ENCODE assay signal across 18 cellular contexts in the genomic region with DNA sequence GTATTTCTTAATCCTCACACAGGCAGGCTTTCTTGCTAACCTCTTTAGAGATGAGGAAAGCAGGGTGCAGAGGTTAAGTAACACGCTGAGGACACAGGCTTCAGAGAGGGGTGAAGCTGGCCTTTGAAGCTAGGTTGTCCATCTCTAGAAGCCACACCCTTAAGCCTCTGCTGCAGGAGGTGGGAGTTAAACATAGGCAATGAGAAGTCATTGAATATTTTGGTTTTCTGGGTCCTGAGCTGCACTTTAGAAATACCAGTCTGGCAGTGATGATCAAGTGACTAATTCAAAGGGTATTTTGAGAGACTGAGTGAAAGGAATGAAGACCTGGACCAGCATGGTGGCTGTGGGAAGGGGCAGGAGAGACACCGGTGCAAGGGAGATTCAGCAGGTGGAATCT. TPM values are rescaled to one million over a fixed set of nuclear protein-coding genes. Genes with fewer than 3 reads are reported as not detected.
DNase-seq lines count a peak whose midpoint lies in the region; ATAC-seq, FAIRE-seq and TF ChIP-seq lines count a peak whose summit lies in the region.
"Had no signal": no experiment of that assay in that cellular context is flagged by ENCODE, and none has a peak within 500 bp of the region (broad histone marks: within the 10 kb centered on the region; RNA-seq: fewer than 3 reads in every experiment).

No MANE protein-coding gene starts in this region.

- TF ChIP-seq POLR2A in H54 (IDR thresholded peaks at IDR 0.05; ENCODE audit: low read depth, low read length) = no peak

- H3K9me3 Mint-ChIP-seq in activated T-helper 17 cell treated with anti-CD3 and anti-CD28 coated beads, Interleukin-2, amount 50 U/mL, for 72 hours = no peaks in the 10 kb centered on the region
- H3K9me3 Mint-ChIP-seq: CD4-positive, alpha-beta T cell had no signal

- 75% methylated on average over 2 of the region's 2 CpGs for WGBS in smooth muscle cell (ENCODE audit: low lambda C conversion rate)
- 83% methylated on average over 2 of the region's 2 CpGs for WGBS in hepatocyte (ENCODE audit: low lambda C conversion rate, missing lambda C conversion rate)

- no peaks in the 10 kb centered on the region for H4K20me1 ChIP-seq in smooth muscle cell (ENCODE audit: low read depth)
- H4K20me1 ChIP-seq in hepatocyte (ENCODE audit: insufficient read depth, poor library complexity, severe bottlenecking) = no peaks in the 10 kb centered on the region

- H3K4me3 ChIP-seq in smooth muscle cell (no peak overlapping the region), hepatocyte (no peak overlapping the region)
- H3K4me3 ChIP-seq: mucosa of descending colon, SJSA1 had no signal

- peaks cover 20% of the 10 kb centered on the region for H3K4me1 ChIP-seq in smooth muscle cell (ENCODE audit: low read depth)
- peaks cover 38% of the 10 kb centered on the region for H3K4me1 ChIP-seq in hepatocyte (ENCODE audit: insufficient read depth)

- no peak overlapping the region for H2AFZ ChIP-seq in smooth muscle cell (ENCODE audit: low read depth)
- H2AFZ ChIP-seq in hepatocyte = no peak overlapping the region

- H3K4me1 Mint-ChIP-seq in activated T-helper 17 cell treated with anti-CD3 and anti-CD28 coated beads, Interleukin-2, amount 50 U/mL, for 72 hours = peaks cover 5% of the 10 kb centered on the region
- H3K4me1 Mint-ChIP-seq: activated CD8-positive, alpha-beta memory T cell treated with anti-CD3 and anti-CD28 coated beads, Interleukin-2, amount 10 ng/mL, durations not matched to agents 7 days and 5 days had no signal

- no peak overlapping the region for H3K4me3 Mint-ChIP-seq in activated T-helper 17 cell treated with anti-CD3 and anti-CD28 coated beads, Interleukin-2, amount 50 U/mL, for 72 hours
- H3K4me3 Mint-ChIP-seq: activated CD8-positive, alpha-beta memory T cell treated with anti-CD3 and anti-CD28 coated beads, Interleukin-2, amount 10 ng/mL, durations not matched to agents 7 days and 5 days; activated naive CD4-positive, alpha-beta T cell treated with anti-CD3 and anti-CD28 coated beads, Interleukin-2, amount 50 U/mL, for 24 hours; CD4-positive, alpha-beta T cell had no signal

- no peaks in the 10 kb centered on the region for H3F3A ChIP-seq in smooth muscle cell (ENCODE audit: low read depth)

- no peak for TF ChIP-seq CTCF in smooth muscle cell (IDR thresholded peaks at IDR 0.05; ENCODE audit: borderline replicate concordance, insufficient read depth, poor library complexity, severe bottlenecking)
- no peak for TF ChIP-seq CTCF in hepatocyte (IDR thresholded peaks at IDR 0.05; ENCODE audit: poor library complexity)

- H3K27ac Mint-ChIP-seq in activated T-helper 17 cell treated with anti-CD3 and anti-CD28 coated beads, Interleukin-2, amount 50 U/mL, for 72 hours = peak overlapping the region; percentile 4
- H3K27ac Mint-ChIP-seq: activated CD8-positive, alpha-beta memory T cell treated with anti-CD3 and anti-CD28 coated beads, Interleukin-2, amount 10 ng/mL, durations not matched to agents 7 days and 5 days; CD4-positive, alpha-beta T cell had no signal

- H3K4me2 ChIP-seq in smooth muscle cell (no peak overlapping the region), hepatocyte (no peak overlapping the region)

- DNase-seq in H54 (ENCODE audit: insufficient read length, low spot score) (peak; percentile 16), fibroblast of the conjunctiva (ENCODE audit: low read depth) (peak; percentile 20), smooth muscle cell (lab: John Stamatoyannopoulos, UW; ENCODE audit: unreplicated experiment) (no peak), COR-L47 (lab: John Stamatoyannopoulos, UW) (no peak), SW480 (ENCODE audit: low spot score) (no peak), hepatocyte (ENCODE audit: low spot score) (no peak)
- DNase-seq: activated CD8-positive, alpha-beta memory T cell treated with anti-CD3 and anti-CD28 coated beads, Interleukin-2, amount 10 ng/mL, durations not matched to agents 7 days and 5 days; CD4-positive, alpha-beta T cell; cerebellar nuclear complex; mucosa of descending colon; NCI-H2107; stimulated activated CD4-positive, alpha-beta T cell treated with anti-CD3 and anti-CD28 coated beads, Interleukin-2, amount 100 ng/mL, for 48 hours had no signal

- H3K36me3 ChIP-seq in smooth muscle cell (ENCODE audit: low read depth) = no peaks in the 10 kb centered on the region
- no peaks in the 10 kb centered on the region for H3K36me3 ChIP-seq in hepatocyte (replicated peaks; ENCODE audit: insufficient read depth, low read depth)
- H3K36me3 ChIP-seq: SJSA1 had no signal

- FAIRE-seq in H54 (lab: Jason Lieb, UNC) = no peak
- FAIRE-seq: frontal cortex, G401.6, islet of Langerhans had no signal

- no peaks in the 10 kb centered on the region for H3K27me3 ChIP-seq in smooth muscle cell (ENCODE audit: low read depth)
- H3K27me3 ChIP-seq in hepatocyte = no peaks in the 10 kb centered on the region
- H3K27me3 ChIP-seq: SJSA1 had no signal

- H3K27me3 Mint-ChIP-seq in activated T-helper 17 cell treated with anti-CD3 and anti-CD28 coated beads, Interleukin-2, amount 50 U/mL, for 72 hours = peaks cover 22% of the 10 kb centered on the region
- H3K27me3 Mint-ChIP-seq: activated naive CD4-positive, alpha-beta T cell treated with anti-CD3 and anti-CD28 coated beads, Interleukin-2, amount 50 U/mL, for 24 hours had no signal

- H3K9me3 ChIP-seq in smooth muscle cell (replicated peaks; ENCODE audit: low read depth) (no peaks in the 10 kb centered on the region), hepatocyte (ENCODE audit: low read depth) (no peaks in the 10 kb centered on the region)
- H3K9me3 ChIP-seq: mucosa of descending colon, SJSA1 had no signal

- no peak overlapping the region for H3K9ac ChIP-seq in smooth muscle cell (ENCODE audit: low read depth)

- no peaks in the 10 kb centered on the region for H3K9me2 ChIP-seq in hepatocyte (replicated peaks; ENCODE audit: insufficient read depth)

- H3K79me2 ChIP-seq in smooth muscle cell (ENCODE audit: low read depth) = no peaks in the 10 kb centered on the region
- H3K79me2 ChIP-seq in hepatocyte = no peaks in the 10 kb centered on the region

- no peaks in the 10 kb centered on the region for H3K36me3 Mint-ChIP-seq in activated T-helper 17 cell treated with anti-CD3 and anti-CD28 coated beads, Interleukin-2, amount 50 U/mL, for 72 hours (ENCODE audit: low read depth)
- H3K36me3 Mint-ChIP-seq: activated CD8-positive, alpha-beta memory T cell treated with anti-CD3 and anti-CD28 coated beads, Interleukin-2, amount 10 ng/mL, durations not matched to agents 7 days and 5 days; activated naive CD4-positive, alpha-beta T cell treated with anti-CD3 and anti-CD28 coated beads, Interleukin-2, amount 50 U/mL, for 24 hours had no signal

- ATAC-seq in activated T-helper 17 cell treated with anti-CD3 and anti-CD28 coated beads, Interleukin-2, amount 50 U/mL, for 72 hours (replicated peaks) = no peak
- ATAC-seq: activated CD8-positive, alpha-beta memory T cell treated with anti-CD3 and anti-CD28 coated beads, Interleukin-2, amount 10 ng/mL, durations not matched to agents 7 days and 5 days; mucosa of descending colon had no signal

- H3K27ac ChIP-seq in smooth muscle cell (ENCODE audit: low read depth) (peak overlapping the region; percentile 68), hepatocyte (no peak overlapping the region)
- H3K27ac ChIP-seq: SJSA1 had no signal

RNA-seq across cellular contexts. Expression of a gene that starts 9.9 kb away (rescaled TPM):
- under 1 TPM; 0.09 to 0.69 TPM for total RNA-seq in activated T-helper 17 cell treated with anti-CD3 and anti-CD28 coated beads, Interleukin-2, amount 50 U/mL, for 72 hours
- 14.7 and 21.9 TPM in 2 replicates for total RNA-seq in smooth muscle cell
- polyA plus RNA-seq in smooth muscle cell = 4.2 and 12.9 TPM in 2 replicates
- 0.40 and 0.43 TPM in 2 replicates for total RNA-seq in hepatocyte
- 0.27 and 0.88 TPM in 2 replicates for polyA plus RNA-seq in hepatocyte
- total RNA-seq: activated CD8-positive, alpha-beta memory T cell treated with anti-CD3 and anti-CD28 coated beads, Interleukin-2, amount 10 ng/mL, durations not matched to agents 7 days and 5 days; frontal cortex had no signal

Comparison
In these comparisons a context has a peak if more than half of its experiments do, and no peak if none do; other contexts are left out.
1. DNase-seq: peak in H54 (single experiment) and fibroblast of the conjunctiva (single experiment); none in smooth muscle cell (single experiment), COR-L47 (single experiment), SW480 (single experiment) and hepatocyte (single experiment).